16 cellular contexts compared by ENCODE assay signal in genomic region chr11:130148927-130149326, GRCh38. TPM values are rescaled to one million over a fixed set of nuclear protein-coding genes. Genes with fewer than 3 reads are reported as not detected.
DNase-seq lines count a peak whose midpoint lies in the region; ATAC-seq, FAIRE-seq and TF ChIP-seq lines count a peak whose summit lies in the region.
"Had no signal": no experiment of that assay in that cellular context is flagged by ENCODE, and none has a peak within 500 bp of the region (broad histone marks: within the 10 kb centered on the region; RNA-seq: fewer than 3 reads in every experiment).

No MANE protein-coding gene starts in this region.

- H3K27ac Mint-ChIP-seq in Caco-2 (ENCODE audit: unreplicated experiment) (peak overlapping the region; percentile 55), IgD-negative memory B cell (peak overlapping the region; percentile 67 to 71 (median 69))
- H3K27ac Mint-ChIP-seq in stimulated activated memory B cell treated with anti-CD40 and anti-IgM and Interleukin-4, amounts not matched to agents 10 μg/mL and 1 μg/mL and 100 μg/mL, for 72 hours = peak overlapping the region; percentile 58
- H3K27ac Mint-ChIP-seq: CD8-positive, alpha-beta memory T cell; HFFc6 had no signal

- ATAC-seq in stimulated activated memory B cell treated with anti-CD40 and anti-IgM and Interleukin-4, amounts not matched to agents 10 μg/mL and 1 μg/mL and 100 μg/mL, for 72 hours = no peak

- H3K27me3 ChIP-seq in Caco-2 (replicated peaks; ENCODE audit: control insufficient read depth, insufficient read depth, low read length) = no peaks in the 10 kb centered on the region
- H3K27me3 ChIP-seq: BLaER1 had no signal

- H3K27ac ChIP-seq in coronary artery = no peak overlapping the region
- H3K27ac ChIP-seq: BLaER1 had no signal

- H3K36me3 ChIP-seq in Caco-2 (ENCODE audit: control insufficient read depth, insufficient read depth, low read length) = peaks cover 8% of the 10 kb centered on the region

- CTCF ChIA-PET in Caco-2 (lab: Charles Lee) = no interaction called here

- FAIRE-seq in urothelium cell line (lab: Jason Lieb, UNC) = no peak
- FAIRE-seq: GM12892 had no signal

- DNase-seq in Caco-2 = no peak
- DNase-seq in coronary artery (ENCODE audit: low spot score) = peak; percentile 17
- no peak for DNase-seq in urothelium cell line (ENCODE audit: low spot score)
- no peak for DNase-seq in activated gamma-delta T cell (lab: John Stamatoyannopoulos, UW)
- no peak for DNase-seq in effector CD4-positive, alpha-beta T cell
- DNase-seq: 8988T; AML-193; CD8-positive, alpha-beta memory T cell; DMS 273 treated with DMSO at 0.1 percent for 48 hours; HCEC 1CT; HFFc6 had no signal

- H3K4me3 Mint-ChIP-seq in Caco-2 (ENCODE audit: unreplicated experiment) (no peak overlapping the region), IgD-negative memory B cell (no peak overlapping the region)
- no peak overlapping the region for H3K4me3 Mint-ChIP-seq in stimulated activated memory B cell treated with anti-CD40 and anti-IgM and Interleukin-4, amounts not matched to agents 10 μg/mL and 1 μg/mL and 100 μg/mL, for 72 hours
- H3K4me3 Mint-ChIP-seq: HFFc6 had no signal

- H3K36me3 Mint-ChIP-seq in Caco-2 (ENCODE audit: insufficient read depth, unreplicated experiment) = peaks cover 100% of the 10 kb centered on the region
- H3K36me3 Mint-ChIP-seq in IgD-negative memory B cell = peaks cover 8% of the 10 kb centered on the region
- peaks cover 6% of the 10 kb centered on the region for H3K36me3 Mint-ChIP-seq in stimulated activated memory B cell treated with anti-CD40 and anti-IgM and Interleukin-4, amounts not matched to agents 10 μg/mL and 1 μg/mL and 100 μg/mL, for 72 hours

- H3K4me3 ChIP-seq in Caco-2 (ENCODE audit: low read depth, low read length) = no peak overlapping the region
- no peak overlapping the region for H3K4me3 ChIP-seq in coronary artery
- H3K4me3 ChIP-seq: BLaER1 had no signal

- H3K9me3 Mint-ChIP-seq in Caco-2 (ENCODE audit: unreplicated experiment) (no peaks in the 10 kb centered on the region), IgD-negative memory B cell (no peaks in the 10 kb centered on the region)
- no peaks in the 10 kb centered on the region for H3K9me3 Mint-ChIP-seq in stimulated activated memory B cell treated with anti-CD40 and anti-IgM and Interleukin-4, amounts not matched to agents 10 μg/mL and 1 μg/mL and 100 μg/mL, for 72 hours
- H3K9me3 Mint-ChIP-seq: CD8-positive, alpha-beta memory T cell; HFFc6 had no signal

- intact Hi-C loops in Caco-2 (cut with micrococcal nuclease; ENCODE audit: unreplicated experiment) = no loop called here

- POLR2A ChIA-PET in Caco-2 (lab: Charles Lee) = no interaction called here

- no TSS peak for BruUV-seq in Caco-2 (replicated peaks; lab: Mats Ljungman, UMichigan)

- no peaks in the 10 kb centered on the region for H3K9me3 ChIP-seq in Caco-2
- H3K9me3 ChIP-seq: BLaER1 had no signal

- H3K27me3 Mint-ChIP-seq in Caco-2 (ENCODE audit: insufficient read depth, unreplicated experiment) (no peaks in the 10 kb centered on the region), IgD-negative memory B cell (no peaks in the 10 kb centered on the region)
- H3K27me3 Mint-ChIP-seq in stimulated activated memory B cell treated with anti-CD40 and anti-IgM and Interleukin-4, amounts not matched to agents 10 μg/mL and 1 μg/mL and 100 μg/mL, for 72 hours = no peaks in the 10 kb centered on the region

- H3K4me1 Mint-ChIP-seq in Caco-2 (ENCODE audit: low read depth, unreplicated experiment) (peaks cover 58% of the 10 kb centered on the region), IgD-negative memory B cell (peaks cover 40 to 54% (median 43%) of the 10 kb centered on the region in 3 donors)
- H3K4me1 Mint-ChIP-seq in stimulated activated memory B cell treated with anti-CD40 and anti-IgM and Interleukin-4, amounts not matched to agents 10 μg/mL and 1 μg/mL and 100 μg/mL, for 72 hours = peaks cover 47% of the 10 kb centered on the region

- no peak for TF ChIP-seq CTCF in Caco-2 (IDR thresholded peaks at IDR 0.05; ENCODE audit: insufficient read depth in 1 of 2, low read depth in 1 of 2, low read length in 1 of 2, severe bottlenecking in 1 of 2, unreplicated experiment in 1 of 2)
- TF ChIP-seq CTCF in coronary artery (IDR thresholded peaks at IDR 0.05) = no peak

- H3K4me1 ChIP-seq in Caco-2 = peaks cover 39% of the 10 kb centered on the region

RNA-seq across cellular contexts. Expression of gene ST14, which starts 10.7 kb away (rescaled TPM):
- 298 and 304 TPM in 2 replicates for total RNA-seq in Caco-2 (2022)
- 94.1 TPM for polyA plus RNA-seq in IgD-negative memory B cell
- total RNA-seq: Daoy, HFFc6 had no signal
- polyA plus RNA-seq: CD8-positive, alpha-beta memory T cell had no signal
